Comparison of ENCODE assay signal across 22 cellular contexts in genomic region chr6:54073487-54073886, GRCh38. TPM values are rescaled to one million over a fixed set of nuclear protein-coding genes. Genes with fewer than 3 reads are reported as not detected.
A peak's percentile ranks its signal among the peaks of the same experiment; 100 is the strongest.
DNase-seq lines count a peak whose midpoint lies in the region; ATAC-seq and TF ChIP-seq lines count a peak whose summit lies in the region.
"Had no signal": no experiment of that assay in that cellular context is flagged by ENCODE, and none has a peak within 500 bp of the region (broad histone marks: within the 10 kb centered on the region; RNA-seq: fewer than 3 reads in every experiment).

No MANE protein-coding gene starts in this region.

- H3K36me3 ChIP-seq in psoas muscle (ENCODE audit: insufficient read depth in 1 of 2, low read depth in 1 of 2) (no peaks in the 10 kb centered on the region), WERI-Rb-1 (no peaks in the 10 kb centered on the region), left lung (no peaks in the 10 kb centered on the region)

- intact Hi-C loops in psoas muscle (cut with DNase I): loop anchor here in 1 of 2 donors (10.0 kb wide), 1 partner anchor 59 kb away; no protein-coding TSS in a partner anchor
- intact Hi-C loops in left lung (cut with DNase I): no loop called here

- no peaks in the 10 kb centered on the region for H3K27me3 Mint-ChIP-seq in WTC11 (ENCODE audit: low read depth)
- H3K27me3 Mint-ChIP-seq: CD4-positive, alpha-beta memory T cell had no signal

- H3K9me3 Mint-ChIP-seq in WTC11: no peaks in the 10 kb centered on the region
- H3K9me3 Mint-ChIP-seq: CD4-positive, alpha-beta memory T cell had no signal

- no peaks in the 10 kb centered on the region for H3K9me3 ChIP-seq in psoas muscle
- no peaks in the 10 kb centered on the region for H3K9me3 ChIP-seq in WERI-Rb-1 (ENCODE audit: severe bottlenecking)
- H3K9me3 ChIP-seq in left lung: no peaks in the 10 kb centered on the region
- H3K9me3 ChIP-seq: A549 had no signal

- POLR2A ChIA-PET in WTC11 (lab: Charles Lee): no interaction called here

- H3K4me1 ChIP-seq in psoas muscle: peaks cover 76% of the 10 kb centered on the region
- no peaks in the 10 kb centered on the region for H3K4me1 ChIP-seq in left lung
- H3K4me1 ChIP-seq: A549 had no signal

- CTCF ChIA-PET in WTC11 (lab: Charles Lee): interaction anchor here (1.8 kb wide), 1 partner anchor 87 kb away, joined by 4 read pairs; no protein-coding TSS in a partner anchor

- no peaks in the 10 kb centered on the region for H3K36me3 Mint-ChIP-seq in WTC11
- H3K36me3 Mint-ChIP-seq: CD4-positive, alpha-beta memory T cell had no signal

- H3K27ac ChIP-seq in psoas muscle: peak overlapping the region; percentile 57
- H3K27ac ChIP-seq in WERI-Rb-1: no peak overlapping the region
- no peak overlapping the region for H3K27ac ChIP-seq in left lung
- H3K27ac ChIP-seq: A549 had no signal

- no peak overlapping the region for H3K4me3 Mint-ChIP-seq in WTC11
- H3K4me3 Mint-ChIP-seq: CD4-positive, alpha-beta memory T cell had no signal

- H3K4me3 ChIP-seq in psoas muscle: no peak overlapping the region
- no peak overlapping the region for H3K4me3 ChIP-seq in WERI-Rb-1 (ENCODE audit: low read depth, low read length)
- no peak overlapping the region for H3K4me3 ChIP-seq in left lung
- H3K4me3 ChIP-seq: A549 had no signal

- TF ChIP-seq CTCF in WTC11 (IDR thresholded peaks at IDR 0.05) (no peak), psoas muscle (IDR thresholded peaks at IDR 0.05) (no peak), WERI-Rb-1 (IDR thresholded peaks at IDR 0.05; ENCODE audit: low read depth, low read length) (no peak), left lung (IDR thresholded peaks at IDR 0.05) (no peak)

- H3K4me1 Mint-ChIP-seq in WTC11: peaks cover 53% of the 10 kb centered on the region

- DNase-seq in Ammon's horn (ENCODE audit: low spot score) (peak; percentile 0), WTC11 (ENCODE audit: low spot score) (no peak), psoas muscle (no peak), WERI-Rb-1 (no peak), NCI-H1092 treated with DMSO at 0.1 percent for 48 hours (lab: John Stamatoyannopoulos, UW) (no peak), left lung (no peak)
- DNase-seq: 8988T; ACHN; AML-193; C1 segment of cervical spinal cord; CD4-positive, alpha-beta memory T cell; COR-L47; DMS53; DMS79 treated with DMSO at 0.1 percent for 48 hours; GF-D8; H7; HCEC 1CT had no signal

- 84 to 95% (median 89%) methylated on average over 2 of the region's 2 CpGs for WGBS in psoas muscle, 3 donors

- H3K27me3 ChIP-seq in psoas muscle (ENCODE audit: insufficient read depth in 3 of 3, low read length in 2 of 3): no peaks in the 10 kb centered on the region
- H3K27me3 ChIP-seq in WERI-Rb-1 (ENCODE audit: insufficient read depth, low read depth, severe bottlenecking): peaks cover 45% of the 10 kb centered on the region
- H3K27me3 ChIP-seq in left lung: no peaks in the 10 kb centered on the region

- peak; percentile 44; the same call in 1 of the 2 replicates for ATAC-seq in WTC11
- no peak for ATAC-seq in psoas muscle
- no peak for ATAC-seq in left lung
- ATAC-seq: A549 had no signal

- H3K27ac Mint-ChIP-seq in WTC11: no peak overlapping the region
- H3K27ac Mint-ChIP-seq: CD4-positive, alpha-beta memory T cell had no signal

TF ChIP-seq in WTC11, 78 proteins besides CTCF, POLR2A, EP300 and RAD21:
- TF ChIP-seq FOXJ3 (CRISPR knock-in tag; IDR thresholded peaks at IDR 0.05; ENCODE audit: borderline replicate concordance) (no peak), CBFB (CRISPR knock-in tag; IDR thresholded peaks at IDR 0.05; ENCODE audit: low read depth) (no peak), SP1 (CRISPR knock-in tag; conservative IDR thresholded peaks at IDR 0.05) (no peak), TP53 (CRISPR knock-in tag; IDR thresholded peaks at IDR 0.05) (no peak), RORB (CRISPR knock-in tag; IDR thresholded peaks at IDR 0.05) (no peak), FOXP4 (CRISPR knock-in tag; IDR thresholded peaks at IDR 0.05) (no peak), ESRRA (CRISPR knock-in tag; IDR thresholded peaks at IDR 0.05; ENCODE audit: borderline replicate concordance) (no peak), SOX15 (CRISPR knock-in tag; IDR thresholded peaks at IDR 0.05) (no peak), GABPB1 (CRISPR knock-in tag; IDR thresholded peaks at IDR 0.05) (no peak), HMGA2 (CRISPR knock-in tag; IDR thresholded peaks at IDR 0.05) (no peak), HMGXB4 (CRISPR knock-in tag; IDR thresholded peaks at IDR 0.05) (no peak), JAZF1 (CRISPR knock-in tag; IDR thresholded peaks at IDR 0.05) (no peak), GRHL2 (CRISPR knock-in tag; IDR thresholded peaks at IDR 0.05; ENCODE audit: insufficient replicate concordance, severe bottlenecking) (no peak), NR1H2 (CRISPR knock-in tag; IDR thresholded peaks at IDR 0.05) (no peak)
- TF ChIP-seq, protein P1, sequence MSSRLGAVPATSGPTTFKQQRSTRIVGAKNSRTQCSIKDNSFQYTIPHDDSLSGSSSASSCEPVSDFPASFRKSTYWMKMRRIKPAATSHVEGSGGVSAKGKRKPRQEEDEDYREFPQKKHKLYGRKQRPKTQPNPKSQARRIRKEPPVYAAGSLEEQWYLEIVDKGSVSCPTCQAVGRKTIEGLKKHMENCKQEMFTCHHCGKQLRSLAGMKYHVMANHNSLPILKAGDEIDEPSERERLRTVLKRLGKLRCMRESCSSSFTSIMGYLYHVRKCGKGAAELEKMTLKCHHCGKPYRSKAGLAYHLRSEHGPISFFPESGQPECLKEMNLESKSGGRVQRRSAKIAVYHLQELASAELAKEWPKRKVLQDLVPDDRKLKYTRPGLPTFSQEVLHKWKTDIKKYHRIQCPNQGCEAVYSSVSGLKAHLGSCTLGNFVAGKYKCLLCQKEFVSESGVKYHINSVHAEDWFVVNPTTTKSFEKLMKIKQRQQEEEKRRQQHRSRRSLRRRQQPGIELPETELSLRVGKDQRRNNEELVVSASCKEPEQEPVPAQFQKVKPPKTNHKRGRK (CRISPR knock-in tag; IDR thresholded peaks at IDR 0.05; ENCODE audit: borderline replicate concordance): no peak
TF ChIP-seq in WTC11: peak in this region for 0.

RNA-seq across cellular contexts. Expression of gene MLIP, which starts 37.8 kb away (rescaled TPM):
- total RNA-seq in WTC11 (2021) (not detected in 3 replicates), psoas muscle (100 to 1,000 TPM; 140 to 365 (median 171) TPM), left lung (under 1 TPM; 0.37 to 0.70 TPM)
- 100 to 1,000 TPM in 2 of 3 donors, 10 to 100 TPM in 1; 51.5 to 163 (median 119) TPM for polyA plus RNA-seq in psoas muscle
- total RNA-seq: CD4-positive, alpha-beta memory T cell; Daoy; G401; H1; H7 had no signal
- polyA plus RNA-seq: BJ; CD4-positive, alpha-beta memory T cell; H1 had no signal

Comparison
In these comparisons a context has a peak if more than half of its experiments do, and no peak if none do; other contexts are left out.
1. RNA of gene MLIP, which starts 37.8 kb away (total RNA-seq): 140 to 365 TPM in psoas muscle; 0.37 to 0.70 TPM in left lung and not detected in WTC11; every median in the first group is over 10 times any median in the second.